In genomic region chr12:6343518-6343917, GRCh38 we compare ENCODE assay signal across 14 cellular contexts. TPM values are rescaled to one million over a fixed set of nuclear protein-coding genes. Genes with fewer than 3 reads are reported as not detected.
DNase-seq lines count a peak whose midpoint lies in the region; ATAC-seq, FAIRE-seq and TF ChIP-seq lines count a peak whose summit lies in the region.
"Had no signal": no experiment of that assay in that cellular context is flagged by ENCODE, and none has a peak within 500 bp of the region (broad histone marks: within the 10 kb centered on the region; RNA-seq: fewer than 3 reads in every experiment).

No MANE protein-coding gene starts in this region.

- peaks cover 20% of the 10 kb centered on the region for H3K36me3 Mint-ChIP-seq in GM23338 (ENCODE audit: low read depth)

- H3K4me3 Mint-ChIP-seq in GM23338 = no peak overlapping the region; the same call in 2 of the 3 replicates

- no peaks in the 10 kb centered on the region; the same call in 1 of the 2 replicates for H3K36me3 ChIP-seq in GM23338 (ENCODE audit: insufficient read depth)
- H3K36me3 ChIP-seq in kidney (ENCODE audit: control insufficient read depth in 1 of 2, insufficient read depth in 2 of 2, low read length in 2 of 2) = peaks cover 1 to 2% of the 10 kb centered on the region in 2 donors
- no peaks in the 10 kb centered on the region for H3K36me3 ChIP-seq in small intestine (ENCODE audit: control insufficient read depth in 2 of 2, insufficient read depth in 2 of 2, low read length in 2 of 2)

- H3K79me2 ChIP-seq in GM23338 (replicated peaks; ENCODE audit: insufficient read depth) = peaks cover 34% of the 10 kb centered on the region

- H3K9me3 ChIP-seq in kidney (ENCODE audit: control insufficient read depth in 1 of 2, low read length in 2 of 2) = no peaks in the 10 kb centered on the region
- H3K9me3 ChIP-seq in small intestine (ENCODE audit: control insufficient read depth, low read depth) = no peaks in the 10 kb centered on the region
- H3K9me3 ChIP-seq: left lung had no signal

- 51 to 54% (median 52%) methylated on average over 5 of the region's 5 CpGs for WGBS in small intestine, 3 donors

- H2AFZ ChIP-seq in GM23338 = no peak overlapping the region

- ATAC-seq in GM23338 (peak; percentile 2; the same call in 2 of the 3 replicates), GM21447 (IDR thresholded peaks at IDR 0.05; ENCODE audit: unreplicated experiment) (no peak)
- ATAC-seq: left lung had no signal

- peaks cover 13% of the 10 kb centered on the region for H3F3A ChIP-seq in GM23338 (replicated peaks; ENCODE audit: low read depth)

- no peak overlapping the region for H3K27ac ChIP-seq in GM23338 (ENCODE audit: low read depth)
- peak overlapping the region; percentile 97 for H3K27ac ChIP-seq in RWPE1
- H3K27ac ChIP-seq in kidney (ENCODE audit: low read depth in 2 of 2, low read length in 2 of 2) = peak overlapping the region; percentile 44 to 62
- H3K27ac ChIP-seq in small intestine (ENCODE audit: low read depth in 1 of 2, low read length in 1 of 2) = peak overlapping the region; percentile 53 to 66

- H3K27me3 ChIP-seq in GM23338 (ENCODE audit: insufficient read depth) = no peaks in the 10 kb centered on the region
- H3K27me3 ChIP-seq in small intestine (ENCODE audit: control insufficient read depth in 2 of 2, insufficient read depth in 2 of 2, low read length in 2 of 2) = no peaks in the 10 kb centered on the region
- H3K27me3 ChIP-seq: left lung had no signal

- peaks cover 4% of the 10 kb centered on the region; the same call in 1 of the 2 replicates for H3K9me2 ChIP-seq in GM23338 (ENCODE audit: insufficient read depth)

- H4K20me1 ChIP-seq in GM23338 (replicated peaks; ENCODE audit: insufficient read depth) = 0 out of 2 replicates have a peak, but pooled peaks cover 3% of the 10 kb centered on the region

- POLR2A ChIA-PET in RWPE1 (lab: Yijun Ruan, JAX; ENCODE audit: low non-redundant PET) = interaction anchor here (0.6 kb wide), 1 partner anchor 30 kb away, joined by 3 read pairs; no protein-coding TSS in a partner anchor

- TF ChIP-seq CTCF in GM23338 (conservative IDR thresholded peaks at IDR 0.05; ENCODE audit: low read depth in 2 of 2) (no peak), RWPE1 (conservative IDR thresholded peaks at IDR 0.05; ENCODE audit: low read depth) (no peak), kidney (IDR thresholded peaks at IDR 0.05; ENCODE audit: borderline replicate concordance, extremely low read depth, insufficient read depth) (no peak)

- H3K4me2 ChIP-seq in GM23338 = 0 out of 2 replicates have a peak overlapping the region, but pooled peaks have one; percentile 62

- no peak overlapping the region for H3K9ac ChIP-seq in kidney (ENCODE audit: low read length in 2 of 2)

- intact Hi-C loops in kidney (cut with DNase I) = no loop called here

- no peak overlapping the region for H3K27ac Mint-ChIP-seq in GM23338

- H3K4me3 ChIP-seq in GM23338 = no peak overlapping the region
- H3K4me3 ChIP-seq in kidney (ENCODE audit: low read length in 2 of 2) = no peak overlapping the region
- no peak overlapping the region for H3K4me3 ChIP-seq in small intestine (ENCODE audit: low read depth in 1 of 2, low read length in 2 of 2)

- H3K4me1 ChIP-seq in GM23338 (ENCODE audit: insufficient read depth) (peaks cover 45% of the 10 kb centered on the region), kidney (ENCODE audit: control insufficient read depth in 1 of 2, insufficient read depth in 1 of 2, low read depth in 1 of 2, low read length in 2 of 2) (peaks cover 29 to 53% of the 10 kb centered on the region in 2 donors), small intestine (ENCODE audit: control insufficient read depth in 2 of 2, insufficient read depth in 1 of 2, low read depth in 1 of 2, low read length in 1 of 2) (peaks cover 6% of the 10 kb centered on the region in 2 donors)

- H3K27me3 Mint-ChIP-seq in GM23338 (ENCODE audit: insufficient read depth, low read depth, poor library complexity) = peaks cover 5% of the 10 kb centered on the region

- H3K9me3 Mint-ChIP-seq in GM23338 = no peaks in the 10 kb centered on the region

- CTCF ChIA-PET in RWPE1 (lab: Yijun Ruan, JAX) = no interaction called here

- DNase-seq in GM23338 (ENCODE audit: low spot score) (no peak), RWPE1 (ENCODE audit: low spot score) (no peak), kidney (peak; percentile 75), small intestine (peak; percentile 78), DMS 273 (lab: John Stamatoyannopoulos, UW; ENCODE audit: unreplicated experiment) (no peak), NCI-H1105 (lab: John Stamatoyannopoulos, UW) (no peak)
- no peak for DNase-seq in effector CD4-positive, alpha-beta T cell
- DNase-seq: caudate nucleus, KBM-7, left lung, NCI-H2171 treated with DMSO at 0.1 percent for 48 hours, T1000 had no signal

- FAIRE-seq in kidney (lab: Jason Lieb, UNC) (no peak), small intestine (lab: Jason Lieb, UNC) (no peak)

- H3K4me1 Mint-ChIP-seq in GM23338 = peaks cover 18% of the 10 kb centered on the region

RNA-seq across cellular contexts. Expression of gene TNFRSF1A, which starts 1.6 kb away (rescaled TPM):
- total RNA-seq in GM23338 (2014; rRNA removed; shearing (Covaris generic)) = 36.7 and 43.4 TPM in 2 replicates
- 24.3 and 28.5 TPM in 2 replicates for polyA plus RNA-seq in GM23338 (2016; fragmentation: Nextera tagmentation; extraction: Ambion mirVana)
- total RNA-seq in kidney = 186 TPM
- polyA plus RNA-seq in kidney (ENCODE audit: insufficient read depth, low read depth, low replicate concordance) = 99.6 TPM
- 100 to 1,000 TPM in 1 of 3 donors, 10 to 100 TPM in 2; 77.2 to 102 (median 92.9) TPM for polyA plus RNA-seq in small intestine

RNA-seq across cellular contexts. Expression of gene SCNN1A, which starts 31.8 kb away (rescaled TPM):
- 125 and 134 TPM in 2 replicates for total RNA-seq in GM23338 (2014; rRNA removed; shearing (Covaris generic))
- polyA plus RNA-seq in GM23338 (2016; fragmentation: Nextera tagmentation; extraction: Ambion mirVana) (34.0 and 37.1 TPM in 2 replicates), kidney (ENCODE audit: insufficient read depth, low read depth, low replicate concordance) (225 TPM), small intestine (10 to 100 TPM; 12.3 to 18.9 (median 14.4) TPM)
- total RNA-seq in kidney = 452 TPM

RNA-seq across cellular contexts. Expression of gene PLEKHG6, which starts 33.0 kb away (rescaled TPM):
- 21.3 and 174 TPM in 2 replicates for total RNA-seq in GM23338 (2014; rRNA removed; shearing (Covaris generic))
- polyA plus RNA-seq in GM23338 (2016; fragmentation: Nextera tagmentation; extraction: Ambion mirVana) = 15.7 and 18.0 TPM in 2 replicates
- total RNA-seq in kidney = 2.5 TPM
- polyA plus RNA-seq in kidney (ENCODE audit: insufficient read depth, low read depth, low replicate concordance) = 2.9 TPM
- 100 to 1,000 TPM in 2 of 3 donors, 10 to 100 TPM in 1; 48.0 to 167 (median 105) TPM for polyA plus RNA-seq in small intestine
- total RNA-seq: pulmonary artery endothelial cell had no signal

RNA-seq across cellular contexts. Expression of gene LTBR, which starts 40.4 kb away (rescaled TPM):
- 6.8 and 7.1 TPM in 2 replicates for total RNA-seq in GM23338 (2014; rRNA removed; shearing (Covaris generic))
- polyA plus RNA-seq in GM23338 (2016; fragmentation: Nextera tagmentation; extraction: Ambion mirVana) (6.1 and 10.5 TPM in 2 replicates), kidney (ENCODE audit: insufficient read depth, low read depth, low replicate concordance) (77.8 TPM), small intestine (10 to 100 TPM; 56.5 to 80.9 (median 65.5) TPM)
- 114 TPM for total RNA-seq in kidney

Comparison
In these comparisons a context has a peak if more than half of its experiments do, and no peak if none do; other contexts are left out.
1. DNase-seq: peak in kidney (single experiment) and small intestine (single experiment); none in GM23338 (single experiment), RWPE1 (single experiment), DMS 273 (single experiment), NCI-H1105 (single experiment) and effector CD4-positive, alpha-beta T cell (single experiment).